ENCODE assay signal across 8 cellular contexts in the genomic region with DNA sequence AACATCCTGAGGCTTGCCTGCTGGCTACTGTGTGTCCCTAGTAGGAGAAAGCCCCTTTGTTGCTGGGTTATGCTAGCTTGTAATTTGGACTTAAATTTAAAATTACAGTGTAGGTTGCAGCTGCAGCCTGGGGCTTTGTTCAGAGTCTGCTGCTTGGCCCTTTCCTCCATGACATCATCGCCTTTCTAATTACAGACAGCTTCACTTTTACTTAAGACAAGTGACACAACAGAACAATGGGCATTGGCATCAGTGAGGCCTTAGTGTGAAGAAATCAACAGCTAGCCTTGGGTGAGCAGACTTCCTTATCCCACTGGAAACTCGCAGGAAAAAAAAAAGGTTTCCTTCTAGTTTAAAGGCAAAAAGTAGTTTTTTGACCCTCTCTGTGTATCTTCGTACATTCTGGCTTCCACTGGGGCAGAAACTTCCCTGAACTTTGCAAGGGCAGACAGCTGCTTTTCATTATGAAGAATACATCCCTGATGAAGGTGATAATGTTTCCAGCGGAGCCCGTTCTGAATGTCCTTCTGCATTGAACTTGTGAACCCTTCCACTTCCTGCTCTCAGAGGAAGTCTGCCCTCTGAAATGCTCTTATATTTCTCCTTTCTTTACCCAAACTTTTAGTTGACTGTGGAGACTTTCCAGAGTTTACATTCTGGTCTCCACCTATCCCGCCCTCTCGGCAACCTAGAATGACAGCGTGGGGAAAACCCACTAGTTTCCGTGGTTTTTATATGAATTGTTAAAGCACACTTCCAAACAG.
DNase-seq lines count a peak whose midpoint lies in the region; ATAC-seq and TF ChIP-seq lines count a peak whose summit lies in the region.

No MANE protein-coding gene starts in this region.

- in situ Hi-C loops in HAP-1 (cut with MboI; ENCODE audit: low sequenced_read_pairs): no loop called here

- no peaks in the 10 kb centered on the region for H3K9me2 ChIP-seq in GM23338 (ENCODE audit: insufficient read depth)

- H3K9me3 Mint-ChIP-seq in GM23338: no peaks in the 10 kb centered on the region; the same call in 1 of the 3 replicates

- no peak overlapping the region for H3K9ac ChIP-seq in fibroblast of lung (ENCODE audit: insufficient read depth, low read length)

- intact Hi-C loops in sciatic nerve (cut with DNase I): no loop called here

- no peaks in the 10 kb centered on the region for H3F3A ChIP-seq in GM23338 (replicated peaks; ENCODE audit: low read depth)

- H3K79me2 ChIP-seq in fibroblast of lung (ENCODE audit: control insufficient read depth, insufficient read depth, low read length) (no peaks in the 10 kb centered on the region), GM23338 (replicated peaks; ENCODE audit: insufficient read depth) (no peaks in the 10 kb centered on the region)

- DNase-seq in SKM-1 treated with dmso at 0.1 percent for 144 hours (lab: John Stamatoyannopoulos, UW; ENCODE audit: unreplicated experiment) (peak; percentile 33), fibroblast of lung (ENCODE audit: low read depth in 2 of 2) (peak in 1 of 2 donors; percentile 58), sciatic nerve (ENCODE audit: low spot score) (no peak), GM23338 (ENCODE audit: low spot score) (no peak), HAP-1 (ENCODE audit: low spot score in 2 of 2) (no peak)

- H3K4me1 Mint-ChIP-seq in GM23338: peaks cover 16% of the 10 kb centered on the region

- no peak overlapping the region for H3K4me3 Mint-ChIP-seq in GM23338

- peak overlapping the region; percentile 34 for H3K27ac ChIP-seq in fibroblast of lung (ENCODE audit: insufficient read depth, low read length)
- no peak overlapping the region for H3K27ac ChIP-seq in GM23338 (ENCODE audit: low read depth)

- H3K4me3 ChIP-seq in fibroblast of lung (replicated peaks in 1 of 4; ENCODE audit: control extremely low read depth in 1 of 4, insufficient read depth in 1 of 4, low read depth in 3 of 4, low read length in 4 of 4): no peak overlapping the region
- H3K4me3 ChIP-seq in GM23338: no peak overlapping the region
- no peak overlapping the region for H3K4me3 ChIP-seq in HAP-1

- peaks cover 2% of the 10 kb centered on the region for H3K27me3 Mint-ChIP-seq in GM23338 (ENCODE audit: insufficient read depth, low read depth, poor library complexity)

- TF ChIP-seq CTCF in fibroblast of lung (conservative IDR thresholded peaks at IDR 0.05 in 1 of 2, IDR thresholded peaks at IDR 0.05 in 1 of 2; ENCODE audit: low read depth in 1 of 2, low read length in 2 of 2) (no peak), GM23338 (conservative IDR thresholded peaks at IDR 0.05; ENCODE audit: low read depth in 2 of 2) (no peak)

- H3K36me3 ChIP-seq in fibroblast of lung (ENCODE audit: control insufficient read depth, insufficient read depth, low read length) (no peaks in the 10 kb centered on the region), GM23338 (ENCODE audit: insufficient read depth) (no peaks in the 10 kb centered on the region), HAP-1 (replicated peaks) (no peaks in the 10 kb centered on the region)

- peak overlapping the region; percentile 27 for H3K4me2 ChIP-seq in fibroblast of lung (ENCODE audit: extremely low read depth, insufficient read depth, low read length)
- no peak overlapping the region for H3K4me2 ChIP-seq in GM23338

- H3K27ac Mint-ChIP-seq in GM23338: no peak overlapping the region

- H3K4me1 ChIP-seq in fibroblast of lung (ENCODE audit: control insufficient read depth, extremely low read depth, insufficient read depth, low read length): no peaks in the 10 kb centered on the region
- H3K4me1 ChIP-seq in GM23338 (ENCODE audit: insufficient read depth): peaks cover 16% of the 10 kb centered on the region
- peaks cover 17% of the 10 kb centered on the region for H3K4me1 ChIP-seq in HAP-1

- H3K9me3 ChIP-seq in fibroblast of lung (ENCODE audit: control insufficient read depth, insufficient read depth, low read depth, low read length) (no peaks in the 10 kb centered on the region), HAP-1 (no peaks in the 10 kb centered on the region)

- H2AFZ ChIP-seq in fibroblast of lung (ENCODE audit: low read length) (peak overlapping the region; percentile 49), GM23338 (no peak overlapping the region)

- no peaks in the 10 kb centered on the region; the same call in 2 of the 3 replicates for H3K36me3 Mint-ChIP-seq in GM23338 (ENCODE audit: low read depth)

- H4K20me1 ChIP-seq in fibroblast of lung (ENCODE audit: control insufficient read depth, extremely low read depth, insufficient read depth, low read length) (no peaks in the 10 kb centered on the region), GM23338 (replicated peaks; ENCODE audit: insufficient read depth) (no peaks in the 10 kb centered on the region)

- H3K27me3 ChIP-seq in fibroblast of lung (ENCODE audit: control insufficient read depth, insufficient read depth, low read length) (no peaks in the 10 kb centered on the region), GM23338 (ENCODE audit: insufficient read depth) (peaks cover 31% of the 10 kb centered on the region), HAP-1 (ENCODE audit: low read depth) (no peaks in the 10 kb centered on the region)

- peak; percentile 54 for ATAC-seq in GM19351 (IDR thresholded peaks at IDR 0.05; ENCODE audit: unreplicated experiment)
- peak; percentile 86 for ATAC-seq in sciatic nerve
- ATAC-seq in HG03280 (IDR thresholded peaks at IDR 0.05; ENCODE audit: unreplicated experiment): no peak
- no peak for ATAC-seq in GM23338
- ATAC-seq in GM21529 (IDR thresholded peaks at IDR 0.05; ENCODE audit: unreplicated experiment): no peak

TF ChIP-seq in GM23338, 12 proteins besides CTCF, POLR2A, EP300 and RAD21:
- TF ChIP-seq, protein P1, sequence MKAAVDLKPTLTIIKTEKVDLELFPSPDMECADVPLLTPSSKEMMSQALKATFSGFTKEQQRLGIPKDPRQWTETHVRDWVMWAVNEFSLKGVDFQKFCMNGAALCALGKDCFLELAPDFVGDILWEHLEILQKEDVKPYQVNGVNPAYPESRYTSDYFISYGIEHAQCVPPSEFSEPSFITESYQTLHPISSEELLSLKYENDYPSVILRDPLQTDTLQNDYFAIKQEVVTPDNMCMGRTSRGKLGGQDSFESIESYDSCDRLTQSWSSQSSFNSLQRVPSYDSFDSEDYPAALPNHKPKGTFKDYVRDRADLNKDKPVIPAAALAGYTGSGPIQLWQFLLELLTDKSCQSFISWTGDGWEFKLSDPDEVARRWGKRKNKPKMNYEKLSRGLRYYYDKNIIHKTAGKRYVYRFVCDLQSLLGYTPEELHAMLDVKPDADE (IDR thresholded peaks at IDR 0.05): no peak
- TF ChIP-seq ZNF331 (CRISPR knock-in tag; IDR thresholded peaks at IDR 0.05; ENCODE audit: low read depth) (no peak), EZH2 (IDR thresholded peaks at IDR 0.05; ENCODE audit: low read depth, unreplicated experiment) (no peak), POLR2AphosphoS5 (IDR thresholded peaks at IDR 0.05; ENCODE audit: low read depth) (no peak), EZH2phosphoT487 (IDR thresholded peaks at IDR 0.05; ENCODE audit: unreplicated experiment) (no peak)

Comparison
In these comparisons a context has a peak if more than half of its experiments do, and no peak if none do; other contexts are left out.
1. ATAC-seq: peak in GM19351 (single experiment) and sciatic nerve (single experiment); none in HG03280 (single experiment), GM23338 (single experiment) and GM21529 (single experiment).